In the genomic region with DNA sequence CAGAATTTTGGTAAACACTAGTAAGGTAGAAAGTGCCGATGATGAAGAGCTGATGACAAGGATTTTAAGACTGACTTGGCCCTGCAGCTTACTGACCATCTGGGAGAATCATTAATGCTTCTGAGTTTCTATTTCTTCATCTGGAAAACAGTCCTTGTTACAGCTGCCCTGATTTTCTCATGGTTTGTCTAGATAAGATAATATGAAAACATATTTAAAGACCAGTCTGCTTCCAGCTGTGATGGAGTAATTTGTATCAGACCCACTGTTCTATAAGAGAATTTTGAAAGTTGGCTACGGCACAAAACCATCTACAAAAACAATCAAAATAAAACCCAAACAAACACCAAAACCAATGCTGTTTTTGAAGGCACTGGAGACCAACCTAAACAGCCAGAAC, we compare ENCODE assay signal across 15 cellular contexts.
"Had no signal": no experiment of that assay in that cellular context is flagged by ENCODE, and none has a peak within 500 bp of the region (broad histone marks: within the 10 kb centered on the region; RNA-seq: fewer than 3 reads in every experiment).

No MANE protein-coding gene starts in this region.

- H3K4me1 Mint-ChIP-seq: immature natural killer cell; naive thymus-derived CD8-positive, alpha-beta T cell; stimulated activated memory B cell treated with anti-CD40 and anti-IgM and Interleukin-4, amounts not matched to agents 10 μg/mL and 1 μg/mL and 100 μg/mL, for 72 hours had no signal

- DNase-seq: cortex of kidney; dorsolateral prefrontal cortex; effector CD8-positive, alpha-beta T cell; gastrocnemius medialis; immature natural killer cell; mucosa of descending colon; naive thymus-derived CD8-positive, alpha-beta T cell; posterior cingulate gyrus; small intestine; stimulated activated CD4-positive, alpha-beta T cell treated with anti-CD3 and anti-CD28 coated beads, Interleukin-4, amount 100 ng/mL, for 1 hour; tibial artery; upper lobe of left lung; uterus had no signal

- H3K4me3 Mint-ChIP-seq: immature natural killer cell; naive thymus-derived CD8-positive, alpha-beta T cell; stimulated activated memory B cell treated with anti-CD40 and anti-IgM and Interleukin-4, amounts not matched to agents 10 μg/mL and 1 μg/mL and 100 μg/mL, for 72 hours; stimulated activated naive CD8-positive, alpha-beta T cell treated with anti-CD3 and anti-CD28 coated beads, Interleukin-15, Interleukin-2, amounts not matched to agents 100 ng/mL and 50 ng/mL, for 24 hours had no signal

- H3K27ac Mint-ChIP-seq: immature natural killer cell; naive thymus-derived CD8-positive, alpha-beta T cell; stimulated activated memory B cell treated with anti-CD40 and anti-IgM and Interleukin-4, amounts not matched to agents 10 μg/mL and 1 μg/mL and 100 μg/mL, for 72 hours; stimulated activated naive CD8-positive, alpha-beta T cell treated with anti-CD3 and anti-CD28 coated beads, Interleukin-15, Interleukin-2, amounts not matched to agents 100 ng/mL and 50 ng/mL, for 24 hours had no signal

- H3K4me3 ChIP-seq: dorsolateral prefrontal cortex, gastrocnemius medialis, mucosa of descending colon, tibial artery, upper lobe of left lung, uterus had no signal

- H3K9me3 Mint-ChIP-seq: stimulated activated memory B cell treated with anti-CD40 and anti-IgM and Interleukin-4, amounts not matched to agents 10 μg/mL and 1 μg/mL and 100 μg/mL, for 72 hours had no signal

- ATAC-seq: gastrocnemius medialis; mucosa of descending colon; naive thymus-derived CD8-positive, alpha-beta T cell; stimulated activated memory B cell treated with anti-CD40 and anti-IgM and Interleukin-4, amounts not matched to agents 10 μg/mL and 1 μg/mL and 100 μg/mL, for 72 hours had no signal

- H3K36me3 Mint-ChIP-seq: stimulated activated memory B cell treated with anti-CD40 and anti-IgM and Interleukin-4, amounts not matched to agents 10 μg/mL and 1 μg/mL and 100 μg/mL, for 72 hours had no signal

- H3K27me3 Mint-ChIP-seq: stimulated activated naive CD8-positive, alpha-beta T cell treated with anti-CD3 and anti-CD28 coated beads, Interleukin-15, Interleukin-2, amounts not matched to agents 100 ng/mL and 50 ng/mL, for 24 hours had no signal
